ENCODE assay signal across 31 cellular contexts in genomic region chrX:71659959-71660358, GRCh38. TPM values are rescaled to one million over a fixed set of nuclear protein-coding genes. Genes with fewer than 3 reads are reported as not detected.
"Had no signal": no experiment of that assay in that cellular context is flagged by ENCODE, and none has a peak within 500 bp of the region (broad histone marks: within the 10 kb centered on the region; RNA-seq: fewer than 3 reads in every experiment).

No MANE protein-coding gene starts in this region.

- H3K36me3 ChIP-seq: esophagus squamous epithelium, gastrocnemius medialis, heart right ventricle, left ventricle myocardium inferior, lower lobe of right lung had no signal

- DNase-seq: dermis blood vessel endothelial cell; dorsolateral prefrontal cortex; effector CD4-positive, alpha-beta T cell; effector memory CD4-positive, alpha-beta T cell; erythroblast; esophagus squamous epithelium; foreskin fibroblast; foreskin melanocyte; gastrocnemius medialis; glutamatergic neuron; heart right ventricle; hippocampal formation; left cardiac atrium; left ventricle myocardium inferior; lower lobe of right lung; mesenchymal stem cell; naive B cell had no signal

- H3K4me3 ChIP-seq: coronary artery, dorsolateral prefrontal cortex, esophagus squamous epithelium, gastrocnemius medialis, heart right ventricle, left ventricle myocardium inferior, lower lobe of right lung, mucosa of descending colon had no signal

- H3K9me3 ChIP-seq: esophagus squamous epithelium, gastrocnemius medialis, heart right ventricle, left ventricle myocardium inferior, lower lobe of right lung, mucosa of descending colon had no signal

- ATAC-seq: esophagus mucosa, gastrocnemius medialis, heart right ventricle, left cardiac atrium, lower lobe of right lung, mucosa of descending colon had no signal

- H3K27ac ChIP-seq: coronary artery, dorsolateral prefrontal cortex, epithelial cell of prostate, esophagus squamous epithelium, gastrocnemius medialis, heart right ventricle, left ventricle myocardium inferior, lower lobe of right lung had no signal

- H3K27me3 ChIP-seq: esophagus squamous epithelium, gastrocnemius medialis, heart right ventricle had no signal

- H3K4me1 ChIP-seq: gastrocnemius medialis, heart right ventricle, left ventricle myocardium inferior, lower lobe of right lung had no signal

RNA-seq across cellular contexts. Expression of gene CXCR3, which starts 41.6 kb away (rescaled TPM):
- total RNA-seq: chondrocyte, dermis blood vessel endothelial cell, endothelial cell of umbilical vein, esophagus mucosa, gastrocnemius medialis, glomerular endothelial cell, kidney epithelial cell, left ventricle myocardium inferior, lower leg skin, lung microvascular endothelial cell, mesothelial cell of epicardium, myocyte had no signal
- polyA plus RNA-seq: endothelial cell of umbilical vein, keratinocyte had no signal

RNA-seq across cellular contexts. Expression of gene CXorf49, which starts 58.1 kb away (rescaled TPM):
- total RNA-seq: chondrocyte, dermis blood vessel endothelial cell, dorsolateral prefrontal cortex, endothelial cell of umbilical vein, esophagus squamous epithelium, gastrocnemius medialis, glomerular endothelial cell, heart right ventricle, left cardiac atrium, left ventricle myocardium inferior, lower leg skin, lower lobe of right lung, lung microvascular endothelial cell, mesenteric fat pad, mesothelial cell of epicardium, mucosa of descending colon, myocyte had no signal
- polyA plus RNA-seq: endothelial cell of umbilical vein, heart right ventricle, keratinocyte had no signal
